ENCODE assay signal across 8 cellular contexts in genomic region chr19:1605236-1606137, GRCh38. TPM values are rescaled to one million over a fixed set of nuclear protein-coding genes. Genes with fewer than 3 reads are reported as not detected.
DNase-seq lines count a peak whose midpoint lies in the region; ATAC-seq and TF ChIP-seq lines count a peak whose summit lies in the region.

Gene UQCR11 (minus strand): TSS chr19:1605462. CDS start chr19:1605409, 53 bp downstream.

- DNase-seq in DMS153 treated with DMSO at 0.1 percent for 48 hours (lab: John Stamatoyannopoulos, UW; ENCODE audit: unreplicated experiment) (peak; percentile 62), PC-3 (peak; percentile 84), activated T-cell treated with anti-CD3 and anti-CD28 coated beads for 48 hours (ENCODE audit: low read depth) (peak; percentile 92), epithelial cell of prostate (ENCODE audit: low read depth, low spot score) (peak; percentile 72), mucosa of gallbladder (ENCODE audit: low spot score) (peak; percentile 96)
- peak; percentile 91 for DNase-seq in Jurkat, Clone E6-1 (ENCODE audit: low read depth, low spot score)
- peak; percentile 81 to 91 for DNase-seq in stimulated activated CD8-positive, alpha-beta memory T cell treated with anti-CD3 and anti-CD28 coated beads, Interleukin-4, amount 100 ng/mL, for 4 hours (ENCODE audit: low read depth in 2 of 2, low spot score in 1 of 2)

- H3K9me2 ChIP-seq in PC-3 (replicated peaks; ENCODE audit: low read length) = no peaks in the 10 kb centered on the region

- peak within 1 kb of the TSS; percentile 76 for H3K4me3 ChIP-seq in Jurkat, Clone E6-1 (ENCODE audit: low read length)
- H3K4me3 ChIP-seq in PC-3 (ENCODE audit: low read length) = peak within 1 kb of the TSS; percentile 90

- peak within 1 kb of the TSS; percentile 78 for H2AFZ ChIP-seq in PC-3 (ENCODE audit: low read length)

- CTCF ChIA-PET in PC-3 (lab: Charles Lee) = interaction anchor here (0.6 to 1.1 kb wide), 3 partner anchors 13 to 66 kb away, joined by 3 to 4 read pairs (median 3); partner anchors contain the start of gene MBD3

- H3K27me3 ChIP-seq in PC-3 (ENCODE audit: low read length) = no peaks in the 10 kb centered on the region

- H4K20me1 ChIP-seq in PC-3 (ENCODE audit: low read length) = no peaks in the 10 kb centered on the region

- H3K9ac ChIP-seq in PC-3 (ENCODE audit: low read length) = peak within 1 kb of the TSS; percentile 95

- no peaks in the 10 kb centered on the region for H3K36me3 ChIP-seq in PC-3 (ENCODE audit: low read depth, low read length)

- peak within 1 kb of the TSS; percentile 68 for H3K27ac ChIP-seq in PC-3 (ENCODE audit: low read length)
- H3K27ac ChIP-seq in epithelial cell of prostate = peak within 1 kb of the TSS; percentile 74

- peak within 1 kb of the TSS; percentile 96 for H3K4me2 ChIP-seq in PC-3 (ENCODE audit: low read length)

- H3F3A ChIP-seq in PC-3 (ENCODE audit: low read length, unreplicated experiment) = no peaks in the 10 kb centered on the region

- peaks cover 45% of the 10 kb centered on the region for H3K79me2 ChIP-seq in PC-3 (ENCODE audit: low read length)

- peak; percentile 50; the same call in 1 of the 2 replicates for TF ChIP-seq CTCF in PC-3 (conservative IDR thresholded peaks at IDR 0.05; ENCODE audit: low read depth, low read length)

- ATAC-seq in GM21576 (IDR thresholded peaks at IDR 0.05; ENCODE audit: unreplicated experiment) (peak; percentile 76), PC-3 (peak; percentile 81)

- POLR2A ChIA-PET in PC-3 (lab: Charles Lee; ENCODE audit: unreplicated experiment) = interaction anchor here (0.6 kb wide), 1 partner anchor 66 kb away, joined by 6 read pairs; no protein-coding TSS in a partner anchor

- BruUV-seq in PC-3 (replicated peaks; lab: Mats Ljungman, UMichigan) = TSS peak; percentile 96

- H3K9me3 ChIP-seq in PC-3 (ENCODE audit: low read length) = no peaks in the 10 kb centered on the region

- H3K4me1 ChIP-seq in PC-3 (ENCODE audit: insufficient read depth, low read length) = peaks cover 19% of the 10 kb centered on the region

- intact Hi-C loops in PC-3 (cut with micrococcal nuclease) = loop anchor here (5.0 kb wide), 1 partner anchor 47 kb away; the partner anchor contains the start of gene TCF3

RNA-seq across cellular contexts. Expression of gene UQCR11, which starts in this region (rescaled TPM):
- 287 TPM for polyA plus RNA-seq in Jurkat, Clone E6-1 (2012; ENCODE audit: insufficient read depth, insufficient read length)
- total RNA-seq in PC-3 (2014; rRNA removed) (148 and 157 TPM in 2 replicates), mucosa of gallbladder (254 TPM)

Comparison
In these comparisons a context has a peak if more than half of its experiments do, and no peak if none do; other contexts are left out.
1. Peak in every context shown above with its lines: DNase-seq, ATAC-seq, H3K4me3 ChIP-seq and H3K27ac ChIP-seq.